Comparison of ENCODE assay signal across 6 cellular contexts in the genomic region with DNA sequence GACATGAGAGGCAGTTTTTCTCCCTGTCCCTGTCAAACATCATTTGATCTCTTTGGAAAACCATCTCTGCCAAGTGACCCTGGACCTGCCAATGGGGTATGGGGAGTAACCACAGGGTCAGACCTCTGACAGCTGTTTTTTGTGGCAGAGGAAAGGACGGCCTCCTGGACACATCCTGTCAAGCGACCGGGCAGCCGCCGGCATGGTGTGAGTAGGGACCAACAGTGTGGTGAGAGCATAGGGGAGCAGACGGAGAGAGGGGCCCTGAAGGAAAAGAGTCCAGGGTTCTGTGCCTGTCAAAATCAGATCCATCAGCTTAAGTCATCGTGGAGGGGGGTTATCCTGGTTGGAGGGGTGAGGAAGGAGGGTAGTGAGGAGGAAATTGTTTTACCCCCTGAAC. TPM values are rescaled to one million over a fixed set of nuclear protein-coding genes. Genes with fewer than 3 reads are reported as not detected.
"Had no signal": no experiment of that assay in that cellular context is flagged by ENCODE, and none has a peak within 500 bp of the region (broad histone marks: within the 10 kb centered on the region; RNA-seq: fewer than 3 reads in every experiment).

No MANE protein-coding gene starts in this region.

- H3K9me3 Mint-ChIP-seq: GM23338, H9 had no signal

- H3K27ac Mint-ChIP-seq: GM23338, H9 had no signal

- H3K4me3 ChIP-seq: GM23338 had no signal

- DNase-seq: H9, HCEC 1CT, IMR-90 had no signal

- H3K4me3 Mint-ChIP-seq: GM23338, H9 had no signal

- ATAC-seq: GM23338 had no signal

RNA-seq across cellular contexts. Expression of a gene that starts 10.2 kb away (rescaled TPM):
- total RNA-seq: H1, H9, HT-29 had no signal

RNA-seq across cellular contexts. Expression of a gene that starts 25.3 kb away (rescaled TPM):
- total RNA-seq: IMR-90 had no signal
